25 cellular contexts compared by ENCODE assay signal in genomic region chr13:91269237-91269636, GRCh38.
DNase-seq lines count a peak whose midpoint lies in the region; ATAC-seq, FAIRE-seq and TF ChIP-seq lines count a peak whose summit lies in the region.
"Had no signal": no experiment of that assay in that cellular context is flagged by ENCODE, and none has a peak within 500 bp of the region (broad histone marks: within the 10 kb centered on the region; RNA-seq: fewer than 3 reads in every experiment).

No MANE protein-coding gene starts in this region.

- no peak for TF ChIP-seq RAD21 in IMR-90 (IDR thresholded peaks at IDR 0.05; ENCODE audit: low read length)

- CTCF ChIA-PET in IMR-90 (lab: Yijun Ruan, JAX) (no interaction called here), endothelial cell of umbilical vein (lab: Charles Lee) (interaction anchor here (1.0 kb wide), 2 partner anchors 11 to 21 kb away, joined by 3 to 4 read pairs; no protein-coding TSS in a partner anchor)
- CTCF ChIA-PET in activated CD4-positive, alpha-beta T cell treated with anti-CD3 and anti-CD28 coated beads, Interleukin-2, amount 10 ng/mL, durations not matched to agents 7 days and 5 days (lab: Charles Lee), result no interaction called here

- H2BK15ac ChIP-seq in IMR-90 (ENCODE audit: low read depth, low read length), result no peak overlapping the region

- dilution Hi-C loops in IMR-90 (cut with HindIII; ENCODE audit: low sequenced_read_pairs, unreplicated experiment), result no loop called here
- dilution Hi-C loops in endothelial cell of umbilical vein (cut with MboI; ENCODE audit: extremely low pct_ligation_motif_present, low sequenced_read_pairs), result no loop called here

- no peak overlapping the region for H4K91ac ChIP-seq in IMR-90 (ENCODE audit: insufficient read depth, low read depth, low read length)

- peaks cover 9% of the 10 kb centered on the region for H3K27me3 Mint-ChIP-seq in activated CD4-positive, alpha-beta T cell treated with anti-CD3 and anti-CD28 coated beads, Interleukin-2, amount 10 ng/mL, durations not matched to agents 7 days and 5 days
- peaks cover 2% of the 10 kb centered on the region for H3K27me3 Mint-ChIP-seq in activated T-cell treated with anti-CD3 and anti-CD28 coated beads, Interleukin-2, amount 50 U/mL, for 4 hours (ENCODE audit: low read depth)
- H3K27me3 Mint-ChIP-seq: CD4-positive, CD25-positive, alpha-beta regulatory T cell had no signal

- no peak for ATAC-seq in IMR-90 (ENCODE audit: low read depth)
- ATAC-seq in activated T-cell treated with anti-CD3 and anti-CD28 coated beads, Interleukin-2, amount 50 U/mL, for 4 hours, result no peak

- DNase-seq in IMR-90 (no peak), SK-N-MC (ENCODE audit: low read depth, low spot score) (no peak), endothelial cell of umbilical vein (ENCODE audit: low read depth, low spot score) (no peak), smooth muscle cell (lab: John Stamatoyannopoulos, UW; ENCODE audit: unreplicated experiment) (no peak), NAMALWA (ENCODE audit: low spot score) (no peak), HuH-7 (ENCODE audit: low spot score) (no peak)
- no peak for DNase-seq in activated CD4-positive, alpha-beta T cell treated with anti-CD3 and anti-CD28 coated beads, Interleukin-2, amount 10 ng/mL, durations not matched to agents 7 days and 5 days
- no peak for DNase-seq in activated T-cell treated with anti-CD3 and anti-CD28 coated beads, Interleukin-2, amount 50 U/mL, for 4 hours
- DNase-seq: 8988T; ACHN; BE2C; C1 segment of cervical spinal cord; CD4-positive, alpha-beta memory T cell; CD8-positive, alpha-beta memory T cell; COR-L47; DMS 273 treated with DMSO at 0.1 percent for 48 hours; DMS153; DMS53; DMS79 had no signal

- no peak overlapping the region for H2BK20ac ChIP-seq in IMR-90 (ENCODE audit: low read depth, low read length)

- no peak for TF ChIP-seq POLR2A in IMR-90 (IDR thresholded peaks at IDR 0.05; ENCODE audit: low read depth, low read length)
- TF ChIP-seq POLR2A in endothelial cell of umbilical vein (IDR thresholded peaks at IDR 0.05; ENCODE audit: low read depth, low read length), result no peak

- no peak for FAIRE-seq in endothelial cell of umbilical vein (lab: Jason Lieb, UNC)
- FAIRE-seq: A204.1, G401.6, GM12891 had no signal

- POLR2A ChIA-PET in IMR-90 (lab: Charles Lee; ENCODE audit: unreplicated experiment) (no interaction called here), endothelial cell of umbilical vein (lab: Charles Lee) (no interaction called here)
- POLR2A ChIA-PET in activated CD4-positive, alpha-beta T cell treated with anti-CD3 and anti-CD28 coated beads, Interleukin-2, amount 10 ng/mL, durations not matched to agents 7 days and 5 days (lab: Charles Lee), result no interaction called here

- H3K4me1 ChIP-seq in IMR-90 (ENCODE audit: control insufficient read depth, insufficient read depth, low read length), result no peaks in the 10 kb centered on the region
- peaks cover 16% of the 10 kb centered on the region for H3K4me1 ChIP-seq in endothelial cell of umbilical vein (ENCODE audit: control insufficient read depth, extremely low read depth, insufficient read depth, low read length)
- H3K4me1 ChIP-seq in smooth muscle cell (ENCODE audit: low read depth), result peaks cover 10% of the 10 kb centered on the region
- H3K4me1 ChIP-seq: BE2C, BLaER1 had no signal

- H3K36me3 ChIP-seq in IMR-90 (ENCODE audit: control insufficient read depth, insufficient read depth, low read length) (no peaks in the 10 kb centered on the region), SK-N-MC (ENCODE audit: insufficient read depth, low read length) (no peaks in the 10 kb centered on the region), endothelial cell of umbilical vein (ENCODE audit: control insufficient read depth in 2 of 2, extremely low read depth in 1 of 2, insufficient read depth in 2 of 2, low read length in 2 of 2) (no peaks in the 10 kb centered on the region), smooth muscle cell (ENCODE audit: low read depth) (no peaks in the 10 kb centered on the region)
- H3K36me3 ChIP-seq: BE2C, BLaER1 had no signal

- in situ Hi-C loops in IMR-90 (cut with MboI; ENCODE audit: low sequenced_read_pairs), result no loop called here

- H4K8ac ChIP-seq in IMR-90 (ENCODE audit: low read depth in 2 of 2, low read length in 2 of 2), result no peak overlapping the region

- no peak overlapping the region for H2AK9ac ChIP-seq in IMR-90 (replicated peaks; ENCODE audit: low read depth, low read length, poor library complexity)

- H3K4me3 Mint-ChIP-seq in activated CD4-positive, alpha-beta T cell treated with anti-CD3 and anti-CD28 coated beads, Interleukin-2, amount 10 ng/mL, durations not matched to agents 7 days and 5 days, result no peak overlapping the region
- no peak overlapping the region for H3K4me3 Mint-ChIP-seq in activated T-cell treated with anti-CD3 and anti-CD28 coated beads, Interleukin-2, amount 50 U/mL, for 4 hours
- H3K4me3 Mint-ChIP-seq: CD14-positive monocyte; CD4-positive, alpha-beta memory T cell; CD4-positive, CD25-positive, alpha-beta regulatory T cell; CD8-positive, alpha-beta memory T cell had no signal

- BruUV-seq in IMR-90 (replicated peaks; lab: Mats Ljungman, UMichigan) (no TSS peak), endothelial cell of umbilical vein (replicated peaks; lab: Mats Ljungman, UMichigan) (no TSS peak)

- peaks cover 8% of the 10 kb centered on the region for H3K4me1 Mint-ChIP-seq in activated CD4-positive, alpha-beta T cell treated with anti-CD3 and anti-CD28 coated beads, Interleukin-2, amount 10 ng/mL, durations not matched to agents 7 days and 5 days
- H3K4me1 Mint-ChIP-seq in activated T-cell treated with anti-CD3 and anti-CD28 coated beads, Interleukin-2, amount 50 U/mL, for 4 hours (ENCODE audit: low read depth), result no peaks in the 10 kb centered on the region
- H3K4me1 Mint-ChIP-seq: CD14-positive monocyte; CD4-positive, alpha-beta memory T cell; CD4-positive, CD25-positive, alpha-beta regulatory T cell; CD8-positive, alpha-beta memory T cell had no signal

- H3K4me3 ChIP-seq in IMR-90 (ENCODE audit: insufficient read depth, low read depth, low read length) (no peak overlapping the region), SK-N-MC (peak overlapping the region; percentile 24; the same call in 1 of the 2 replicates), endothelial cell of umbilical vein (replicated peaks in 1 of 3; ENCODE audit: insufficient read depth in 1 of 3, low read depth in 1 of 3, low read length in 3 of 3) (no peak overlapping the region), smooth muscle cell (no peak overlapping the region)
- H3K4me3 ChIP-seq: BLaER1 had no signal

- WGBS in IMR-90 (ENCODE audit: extremely low coverage in 2 of 2, insufficient read length in 1 of 2), 2 experiments, result no CpG with 5 or more reads among the region's 1 CpG
- WGBS in smooth muscle cell (ENCODE audit: low lambda C conversion rate), result 90% methylated on average over 1 of the region's 1 CpG

- H3K27ac ChIP-seq in IMR-90 (ENCODE audit: insufficient read depth, low read length), result no peak overlapping the region
- H3K27ac ChIP-seq in SK-N-MC, result peak overlapping the region; percentile 89
- H3K27ac ChIP-seq in endothelial cell of umbilical vein (ENCODE audit: insufficient read depth, low read depth, low read length), result peak overlapping the region; percentile 68
- H3K27ac ChIP-seq in smooth muscle cell (ENCODE audit: low read depth), result no peak overlapping the region
- H3K27ac ChIP-seq: BLaER1 had no signal

- H3K79me2 ChIP-seq in endothelial cell of umbilical vein (ENCODE audit: control insufficient read depth, insufficient read depth, low read length) (no peaks in the 10 kb centered on the region), smooth muscle cell (ENCODE audit: low read depth) (no peaks in the 10 kb centered on the region)

- no peak overlapping the region for H3K56ac ChIP-seq in IMR-90 (ENCODE audit: extremely low read depth, insufficient read depth, low read length)

- H3K4ac ChIP-seq in IMR-90 (ENCODE audit: low read depth, low read length), result no peak overlapping the region

- H4K20me1 ChIP-seq in IMR-90 (ENCODE audit: insufficient read depth, low read length) (no peaks in the 10 kb centered on the region), endothelial cell of umbilical vein (replicated peaks; ENCODE audit: control insufficient read depth, extremely low read depth, insufficient read depth, low read length) (no peaks in the 10 kb centered on the region), smooth muscle cell (ENCODE audit: low read depth) (no peaks in the 10 kb centered on the region)
- H4K20me1 ChIP-seq: BLaER1 had no signal

- no peaks in the 10 kb centered on the region for H3K9me3 ChIP-seq in IMR-90 (ENCODE audit: control insufficient read depth, insufficient read depth, low read length)
- no peaks in the 10 kb centered on the region for H3K9me3 ChIP-seq in SK-N-MC (ENCODE audit: low read depth, low read length)
- no peaks in the 10 kb centered on the region for H3K9me3 ChIP-seq in endothelial cell of umbilical vein (replicated peaks; ENCODE audit: control insufficient read depth, insufficient read depth, low read length)
- no peaks in the 10 kb centered on the region for H3K9me3 ChIP-seq in smooth muscle cell (replicated peaks; ENCODE audit: low read depth)
- H3K9me3 ChIP-seq: BE2C, BLaER1 had no signal

- no peak overlapping the region for H3K14ac ChIP-seq in IMR-90 (replicated peaks; ENCODE audit: low read depth, low read length)

- no peaks in the 10 kb centered on the region for H3F3A ChIP-seq in smooth muscle cell (ENCODE audit: low read depth)

- no peaks in the 10 kb centered on the region for H3K27me3 ChIP-seq in IMR-90 (ENCODE audit: control insufficient read depth, insufficient read depth, low read length)
- no peaks in the 10 kb centered on the region for H3K27me3 ChIP-seq in endothelial cell of umbilical vein (ENCODE audit: control insufficient read depth in 2 of 2, insufficient read depth in 2 of 2, low read length in 2 of 2)
- no peaks in the 10 kb centered on the region for H3K27me3 ChIP-seq in smooth muscle cell (ENCODE audit: low read depth)
- H3K27me3 ChIP-seq: BE2C, BLaER1 had no signal

- H4K5ac ChIP-seq in IMR-90 (ENCODE audit: low read depth, low read length), result no peak overlapping the region

- no peaks in the 10 kb centered on the region for H3K36me3 Mint-ChIP-seq in activated CD4-positive, alpha-beta T cell treated with anti-CD3 and anti-CD28 coated beads, Interleukin-2, amount 10 ng/mL, durations not matched to agents 7 days and 5 days (ENCODE audit: low read depth)
- H3K36me3 Mint-ChIP-seq in activated T-cell treated with anti-CD3 and anti-CD28 coated beads, Interleukin-2, amount 50 U/mL, for 4 hours (ENCODE audit: insufficient read depth), result no peaks in the 10 kb centered on the region
- H3K36me3 Mint-ChIP-seq: CD14-positive monocyte; CD4-positive, alpha-beta memory T cell; CD4-positive, CD25-positive, alpha-beta regulatory T cell; CD8-positive, alpha-beta memory T cell had no signal

- no peaks in the 10 kb centered on the region for H3K79me1 ChIP-seq in IMR-90 (ENCODE audit: low read depth in 1 of 2, low read length in 2 of 2)

- H3K4me2 ChIP-seq in IMR-90 (ENCODE audit: low read depth, low read length), result no peak overlapping the region
- H3K4me2 ChIP-seq in endothelial cell of umbilical vein (ENCODE audit: insufficient read depth, low read length), result no peak overlapping the region
- peak overlapping the region; percentile 24 for H3K4me2 ChIP-seq in smooth muscle cell
- H3K4me2 ChIP-seq: BLaER1 had no signal

- no peak overlapping the region for H2BK5ac ChIP-seq in IMR-90 (ENCODE audit: low read depth, low read length, poor library complexity, severe bottlenecking)

- H3K23ac ChIP-seq in IMR-90 (ENCODE audit: low read depth, low read length), result no peak overlapping the region

- no peak overlapping the region for H3K9ac ChIP-seq in IMR-90 (ENCODE audit: low read depth, low read length)
- no peak overlapping the region for H3K9ac ChIP-seq in SK-N-MC (ENCODE audit: insufficient read length)
- H3K9ac ChIP-seq in endothelial cell of umbilical vein (replicated peaks; ENCODE audit: extremely low read depth, insufficient read depth, low read length), result no peak overlapping the region
- no peak overlapping the region for H3K9ac ChIP-seq in smooth muscle cell (ENCODE audit: low read depth)
- H3K9ac ChIP-seq: BLaER1 had no signal

- no peak overlapping the region for H3K18ac ChIP-seq in IMR-90 (ENCODE audit: low read depth, low read length)

- H3K9me1 ChIP-seq in IMR-90 (ENCODE audit: insufficient read depth, low read length) (no peaks in the 10 kb centered on the region), endothelial cell of umbilical vein (replicated peaks; ENCODE audit: control insufficient read depth, extremely low read depth, insufficient read depth, low read length) (no peaks in the 10 kb centered on the region)

- peaks cover 5% of the 10 kb centered on the region for H3K9me3 Mint-ChIP-seq in activated CD4-positive, alpha-beta T cell treated with anti-CD3 and anti-CD28 coated beads, Interleukin-2, amount 10 ng/mL, durations not matched to agents 7 days and 5 days
- H3K9me3 Mint-ChIP-seq in activated T-cell treated with anti-CD3 and anti-CD28 coated beads, Interleukin-2, amount 50 U/mL, for 4 hours, result peaks cover 14% of the 10 kb centered on the region

- no peak overlapping the region for H2BK120ac ChIP-seq in IMR-90 (ENCODE audit: low read depth, low read length)

- intact Hi-C loops in IMR-90 (cut with micrococcal nuclease) (no loop called here), endothelial cell of umbilical vein (cut with micrococcal nuclease) (no loop called here)

- TF ChIP-seq CTCF in IMR-90 (conservative IDR thresholded peaks at IDR 0.05; ENCODE audit: low read depth, low read length) (no peak), endothelial cell of umbilical vein (IDR thresholded peaks at IDR 0.05; ENCODE audit: extremely low read depth in 1 of 2, insufficient read depth in 1 of 2, low read depth in 1 of 2, low read length in 2 of 2) (no peak), smooth muscle cell (IDR thresholded peaks at IDR 0.05; ENCODE audit: borderline replicate concordance, insufficient read depth, poor library complexity, severe bottlenecking) (no peak)

- no peak overlapping the region for H2AFZ ChIP-seq in IMR-90 (replicated peaks; ENCODE audit: low read length, poor library complexity)
- H2AFZ ChIP-seq in endothelial cell of umbilical vein (ENCODE audit: low read depth, low read length), result no peak overlapping the region
- H2AFZ ChIP-seq in smooth muscle cell (ENCODE audit: low read depth), result peak overlapping the region; percentile 87

- H3K27ac Mint-ChIP-seq in activated CD4-positive, alpha-beta T cell treated with anti-CD3 and anti-CD28 coated beads, Interleukin-2, amount 10 ng/mL, durations not matched to agents 7 days and 5 days, result no peak overlapping the region
- H3K27ac Mint-ChIP-seq: CD14-positive monocyte; CD4-positive, alpha-beta memory T cell; CD4-positive, CD25-positive, alpha-beta regulatory T cell; CD8-positive, alpha-beta memory T cell had no signal

- no peak overlapping the region for H2AK5ac ChIP-seq in IMR-90 (ENCODE audit: low read depth, low read length)

Comparison
In these comparisons a context has a peak if more than half of its experiments do, and no peak if none do; other contexts are left out.
1. H3K27ac ChIP-seq: peak in SK-N-MC (single experiment) and endothelial cell of umbilical vein (single experiment); none in IMR-90 (single experiment) and smooth muscle cell (single experiment).